3 cellular contexts compared by ENCODE assay signal in the genomic region with DNA sequence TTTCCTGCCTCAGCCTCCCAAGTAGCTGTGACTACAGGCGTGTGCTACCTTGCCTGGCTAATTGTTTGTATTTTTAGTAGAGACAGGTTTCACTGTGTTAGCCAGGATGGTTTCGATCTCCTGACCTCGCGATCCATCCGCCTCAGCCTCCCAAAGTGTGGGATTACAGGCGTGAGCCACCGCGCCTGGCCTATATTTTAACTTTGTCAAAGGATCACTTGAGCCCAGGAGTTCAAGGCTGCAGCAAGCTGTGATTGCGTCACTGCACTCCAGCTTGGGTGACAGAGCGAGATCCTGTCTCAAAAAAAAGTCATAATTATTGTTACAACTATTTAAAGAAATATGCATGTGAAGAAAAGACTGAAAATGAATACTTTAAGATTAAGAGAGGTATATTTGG.
TF ChIP-seq lines count a peak whose summit lies in the region.
"Not testable (repeated sequence)": the region's sequence is repeated elsewhere in the genome, so short reads cannot be mapped to it uniquely, and the experiment has no call there.

No MANE protein-coding gene starts in this region.

TF ChIP-seq in IMR-90, 13 proteins besides CTCF, POLR2A, EP300 and RAD21:
- peak; percentile 71 for TF ChIP-seq CEBPB (IDR thresholded peaks at IDR 0.05; ENCODE audit: low read depth, low read length)

TF ChIP-seq in K562, 482 proteins besides CTCF, POLR2A, EP300 and RAD21:
- TF ChIP-seq, protein P1, sequence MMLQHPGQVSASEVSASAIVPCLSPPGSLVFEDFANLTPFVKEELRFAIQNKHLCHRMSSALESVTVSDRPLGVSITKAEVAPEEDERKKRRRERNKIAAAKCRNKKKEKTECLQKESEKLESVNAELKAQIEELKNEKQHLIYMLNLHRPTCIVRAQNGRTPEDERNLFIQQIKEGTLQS (IDR thresholded peaks at IDR 0.05) = peak; percentile 29; the same call in 1 of the 2 replicates
- TF ChIP-seq, protein P1 (CRISPR knock-in tag; conservative IDR thresholded peaks at IDR 0.05) = not testable (repeated sequence)
- TF ChIP-seq CEBPB (tag; IDR thresholded peaks at IDR 0.05) (peak; percentile 81), CEBPG (tag; conservative IDR thresholded peaks at IDR 0.05 in 1 of 2, IDR thresholded peaks at IDR 0.05 in 1 of 2) (peak in 1 of 2 experiments; percentile 66; a peak in 2 of 4 replicates)
- not testable (repeated sequence) for TF ChIP-seq CEBPG (CRISPR knock-in tag; IDR thresholded peaks at IDR 0.05)

TF ChIP-seq in liver, 16 proteins besides CTCF, POLR2A, EP300 and RAD21:
- TF ChIP-seq HNF4A (conservative IDR thresholded peaks at IDR 0.05) = peak; percentile 26 to 31
- TF ChIP-seq RXRA (IDR thresholded peaks at IDR 0.05) = peak; percentile 12 to 61
TF ChIP-seq in liver: peak in this region for 2; not testable (repeated sequence) for 14.
